ENCODE assay signal across 8 cellular contexts in the genomic region with DNA sequence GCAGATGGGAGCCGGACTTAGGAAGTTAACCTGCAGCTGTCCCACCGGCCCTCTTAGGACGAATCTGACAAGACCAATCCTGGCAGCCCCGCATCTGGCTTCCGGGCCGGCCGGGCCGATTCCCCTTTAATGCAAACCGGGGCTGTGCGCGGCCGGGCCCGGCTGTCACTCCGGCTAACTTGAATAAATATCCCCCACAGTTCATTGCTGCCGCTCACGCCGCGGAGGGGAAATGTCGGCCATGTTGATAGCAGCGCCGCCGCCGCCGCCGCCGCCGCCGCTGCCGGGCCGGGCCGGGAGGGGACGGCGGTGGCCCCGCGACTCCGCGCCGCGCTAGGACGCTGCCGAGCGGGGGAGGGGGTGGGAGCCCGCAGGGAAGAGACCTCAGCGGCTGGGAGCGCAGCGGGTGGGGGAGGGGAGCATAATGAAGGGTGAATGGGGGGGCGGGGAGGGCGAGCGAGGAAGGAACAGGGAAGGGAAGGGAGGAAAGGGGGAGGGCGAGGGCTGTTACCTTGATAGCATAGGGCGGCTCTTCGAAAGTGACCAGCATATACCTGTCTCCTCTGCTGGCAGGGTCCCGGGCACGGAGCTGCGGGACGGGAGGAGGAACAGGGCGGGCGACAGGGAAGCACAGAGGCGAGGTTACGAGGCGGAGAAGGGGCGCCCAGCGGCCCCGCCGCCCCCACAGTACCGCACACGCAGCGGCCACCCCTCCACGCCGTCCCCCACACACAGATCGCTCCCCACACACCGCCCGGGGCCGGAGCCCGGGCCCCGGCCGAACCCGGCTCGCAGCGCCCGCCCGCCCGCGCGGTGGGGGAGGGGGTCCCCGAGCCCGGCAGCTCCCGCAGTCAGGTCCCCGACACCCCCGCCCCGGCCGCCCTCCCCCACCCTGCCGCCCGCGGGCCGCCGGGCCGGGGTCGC. TPM values are rescaled to one million over a fixed set of nuclear protein-coding genes. Genes with fewer than 3 reads are reported as not detected.
A peak's percentile ranks its signal among the peaks of the same experiment; 100 is the strongest.
DNase-seq lines count a peak whose midpoint lies in the region; ATAC-seq and TF ChIP-seq lines count a peak whose summit lies in the region.

No MANE protein-coding gene starts in this region.

- H3K27me3 ChIP-seq in KMS-11 (ENCODE audit: insufficient read depth, low read depth) (no peaks in the 10 kb centered on the region), foreskin keratinocyte (no peaks in the 10 kb centered on the region), neuron (ENCODE audit: insufficient read depth, low read length) (no peaks in the 10 kb centered on the region)

- H4K20me1 ChIP-seq in KMS-11 (ENCODE audit: insufficient read depth), result no peaks in the 10 kb centered on the region

- peak overlapping the region; percentile 64 for H2AFZ ChIP-seq in KMS-11 (ENCODE audit: low read depth)
- peak overlapping the region; percentile 59 for H2AFZ ChIP-seq in neuron (ENCODE audit: low read depth, low read length)

- H3K4me1 ChIP-seq in KMS-11 (ENCODE audit: low read depth, poor library complexity, severe bottlenecking) (peaks cover 17% of the 10 kb centered on the region), foreskin keratinocyte (peaks cover 30% of the 10 kb centered on the region), neuron (ENCODE audit: insufficient read depth, low read length) (peaks cover 24% of the 10 kb centered on the region)

- no peaks in the 10 kb centered on the region for H3K36me3 ChIP-seq in KMS-11 (ENCODE audit: insufficient read depth)
- H3K36me3 ChIP-seq in neuron (ENCODE audit: insufficient read depth, low read length), result peaks cover 33% of the 10 kb centered on the region

- DNase-seq in DMS153 (lab: John Stamatoyannopoulos, UW) (peak; percentile 45), SHP77 treated with DMSO at 0.1 percent for 48 hours (lab: John Stamatoyannopoulos, UW) (peak; percentile 23), activated gamma-delta T cell treated with Interleukin-2 at 50 U/mL for 16 hours (peak; percentile 73), foreskin keratinocyte (peak in 1 of 2 donors; percentile 44), stromal cell of bone marrow (ENCODE audit: low read depth) (peak; percentile 45)

- TF ChIP-seq CTCF in KMS-11 (conservative IDR thresholded peaks at IDR 0.05; ENCODE audit: low read depth, low read length), result no peak
- TF ChIP-seq CTCF in foreskin keratinocyte (conservative IDR thresholded peaks at IDR 0.05), result no peak

- peak overlapping the region; percentile 75; the same call in 1 of the 2 replicates for H3K4me2 ChIP-seq in KMS-11

- H3K9me3 ChIP-seq in neuron (ENCODE audit: low read length), result peaks cover 13% of the 10 kb centered on the region

- H3K79me2 ChIP-seq in KMS-11 (ENCODE audit: insufficient read depth, low read depth), result peaks cover 9% of the 10 kb centered on the region; the same call in 1 of the 2 replicates

- ATAC-seq in GM21528 (IDR thresholded peaks at IDR 0.05; ENCODE audit: low FRiP score, unreplicated experiment) (peak; percentile 31), foreskin keratinocyte (peak; percentile 27)

- no peak overlapping the region for H3K4me3 ChIP-seq in KMS-11 (IDR thresholded peaks at IDR 0.05; ENCODE audit: insufficient read depth, low read depth, low read length)
- peak overlapping the region; percentile 85 for H3K4me3 ChIP-seq in neuron (ENCODE audit: low read length)

- H3K9ac ChIP-seq in KMS-11, result peak overlapping the region; percentile 78; the same call in 1 of the 2 replicates

- H3K27ac ChIP-seq in KMS-11 (peak overlapping the region; percentile 80), foreskin keratinocyte (peak overlapping the region; percentile 62)

RNA-seq across cellular contexts. Expression of gene INTS6, which starts 1.1 kb away (rescaled TPM):
- total RNA-seq in foreskin keratinocyte, result 37.9 and 38.2 TPM in 2 replicates
- 7.8 and 9.9 TPM in 2 replicates for polyA plus RNA-seq in foreskin keratinocyte
